Comparison of ENCODE assay signal across 8 cellular contexts in the genomic region with DNA sequence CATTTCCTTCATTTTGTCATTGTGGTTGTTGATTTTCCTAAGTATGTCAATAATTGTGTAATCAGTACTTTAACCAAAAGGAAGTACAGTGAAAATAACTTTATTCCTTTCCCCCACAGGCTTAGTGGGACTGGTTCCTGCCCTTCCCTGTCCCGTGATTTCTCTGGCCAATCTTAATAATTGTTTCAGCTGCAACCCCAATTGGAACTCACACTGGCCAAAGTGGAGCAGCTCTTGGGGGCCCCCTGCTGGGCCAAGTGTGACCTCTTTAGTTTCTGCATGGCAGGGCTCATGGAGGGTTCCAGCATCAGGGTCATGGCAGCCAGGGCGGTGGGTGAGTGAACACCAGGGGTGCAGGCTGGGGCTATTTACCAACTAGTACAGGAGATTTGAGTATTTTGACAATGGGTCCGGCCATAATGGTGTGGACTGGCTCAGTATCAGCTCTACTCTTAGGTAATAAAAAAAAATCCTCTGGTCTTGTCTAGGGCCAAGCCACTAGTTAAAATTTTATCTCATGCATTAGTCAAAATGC. TPM values are rescaled to one million over a fixed set of nuclear protein-coding genes. Genes with fewer than 3 reads are reported as not detected.
A peak's percentile ranks its signal among the peaks of the same experiment; 100 is the strongest.
DNase-seq lines count a peak whose midpoint lies in the region; ATAC-seq and TF ChIP-seq lines count a peak whose summit lies in the region.

No MANE protein-coding gene starts in this region.

- H3K27ac Mint-ChIP-seq in activated CD4-positive, alpha-beta T cell treated with anti-CD3 and anti-CD28 coated beads, Interleukin-2, amount 10 ng/mL, durations not matched to agents 24 days and 14 days, result no peak overlapping the region

- H3K36me3 Mint-ChIP-seq in activated CD4-positive, alpha-beta T cell treated with anti-CD3 and anti-CD28 coated beads, Interleukin-2, amount 10 ng/mL, durations not matched to agents 24 days and 14 days (ENCODE audit: low read depth), result no peaks in the 10 kb centered on the region

- ATAC-seq in GM18502 (IDR thresholded peaks at IDR 0.05; ENCODE audit: poor library complexity, unreplicated experiment), result peak; percentile 74
- peak; percentile 57 for ATAC-seq in HG03097 (IDR thresholded peaks at IDR 0.05; ENCODE audit: low FRiP score, unreplicated experiment)

- H3K4me1 Mint-ChIP-seq in activated CD4-positive, alpha-beta T cell treated with anti-CD3 and anti-CD28 coated beads, Interleukin-2, amount 10 ng/mL, durations not matched to agents 24 days and 14 days, result peaks cover 13% of the 10 kb centered on the region

- peaks cover 7% of the 10 kb centered on the region for H3K27me3 Mint-ChIP-seq in activated CD4-positive, alpha-beta T cell treated with anti-CD3 and anti-CD28 coated beads, Interleukin-2, amount 10 ng/mL, durations not matched to agents 24 days and 14 days

- H3K27ac ChIP-seq in 22Rv1, result no peak overlapping the region

- intact Hi-C loops in activated CD4-positive, alpha-beta T cell treated with anti-CD3 and anti-CD28 coated beads, Interleukin-2, amount 10 ng/mL, durations not matched to agents 24 days and 14 days (cut with micrococcal nuclease), result loop anchor here (1.0 to 10.0 kb wide), 5 partner anchors 23 to 1229 kb away; no protein-coding TSS in a partner anchor

- H3K4me3 Mint-ChIP-seq in activated CD4-positive, alpha-beta T cell treated with anti-CD3 and anti-CD28 coated beads, Interleukin-2, amount 10 ng/mL, durations not matched to agents 24 days and 14 days, result no peak overlapping the region

- DNase-seq in NCI-H510A treated with DMSO at 0.1 percent for 48 hours (lab: John Stamatoyannopoulos, UW) (peak; percentile 82), dermis microvascular lymphatic vessel endothelial cell (ENCODE audit: low read depth in 2 of 2) (peak; percentile 47 to 73), lung microvascular endothelial cell (ENCODE audit: low read depth in 2 of 2) (peak; percentile 77 to 79)
- peak; percentile 94 for DNase-seq in activated CD4-positive, alpha-beta T cell treated with anti-CD3 and anti-CD28 coated beads, Interleukin-2, amount 10 ng/mL, durations not matched to agents 24 days and 14 days
- peak; percentile 65 for DNase-seq in stimulated activated CD8-positive, alpha-beta memory T cell treated with anti-CD3 and anti-CD28 coated beads, Interleukin-15, amount 100 ng/mL, for 24 hours (ENCODE audit: low read depth)

- peak; percentile 97 for TF ChIP-seq CTCF in 22Rv1 (IDR thresholded peaks at IDR 0.05)

- no peaks in the 10 kb centered on the region for H3K9me3 Mint-ChIP-seq in activated CD4-positive, alpha-beta T cell treated with anti-CD3 and anti-CD28 coated beads, Interleukin-2, amount 10 ng/mL, durations not matched to agents 24 days and 14 days

RNA-seq across cellular contexts. Expression of a gene that starts 31.7 kb away (rescaled TPM):
- 280 and 290 TPM in 2 replicates for total RNA-seq in activated CD4-positive, alpha-beta T cell treated with anti-CD3 and anti-CD28 coated beads, Interleukin-2, amount 10 ng/mL, durations not matched to agents 24 days and 14 days
- total RNA-seq in dermis microvascular lymphatic vessel endothelial cell, result 25.7 and 31.5 TPM in 2 replicates
- 26.2 and 34.3 TPM in 2 replicates for total RNA-seq in lung microvascular endothelial cell
